Comparison of ENCODE assay signal across 10 cellular contexts in the genomic region with DNA sequence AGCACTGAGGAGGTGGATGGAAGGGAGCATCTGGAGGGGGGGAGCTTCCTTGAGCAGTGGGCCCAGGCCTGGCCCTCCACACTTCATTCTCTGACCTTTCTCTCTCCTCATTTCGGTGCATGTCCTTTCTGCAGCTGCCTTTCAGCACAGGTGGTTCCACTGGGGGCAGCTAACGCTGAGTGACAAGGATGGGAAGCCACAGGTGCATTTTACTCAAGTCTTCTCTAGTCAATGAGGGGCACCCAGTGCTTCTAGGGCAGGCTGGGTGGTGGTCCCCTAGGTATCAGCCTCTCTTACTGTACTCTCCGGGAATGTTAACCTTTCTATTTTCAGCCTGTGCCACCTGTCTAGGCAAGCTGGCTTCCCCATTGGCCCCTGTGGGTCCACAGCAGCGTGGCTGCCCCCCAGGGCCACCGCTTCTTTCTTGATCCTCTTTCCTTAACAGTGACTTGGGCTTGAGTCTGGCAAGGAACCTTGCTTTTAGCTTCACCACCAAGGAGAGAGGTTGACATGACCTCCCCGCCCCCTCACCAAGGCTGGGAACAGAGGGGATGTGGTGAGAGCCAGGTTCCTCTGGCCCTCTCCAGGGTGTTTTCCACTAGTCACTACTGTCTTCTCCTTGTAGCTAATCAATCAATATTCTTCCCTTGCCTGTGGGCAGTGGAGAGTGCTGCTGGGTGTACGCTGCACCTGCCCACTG. TPM values are rescaled to one million over a fixed set of nuclear protein-coding genes. Genes with fewer than 3 reads are reported as not detected.
A peak's percentile ranks its signal among the peaks of the same experiment; 100 is the strongest.
DNase-seq lines count a peak whose midpoint lies in the region; ATAC-seq, FAIRE-seq and TF ChIP-seq lines count a peak whose summit lies in the region.
"Had no signal": no experiment of that assay in that cellular context is flagged by ENCODE, and none has a peak within 500 bp of the region (broad histone marks: within the 10 kb centered on the region; RNA-seq: fewer than 3 reads in every experiment).

No MANE protein-coding gene starts in this region.

- H3K56ac ChIP-seq in H1 (replicated peaks; ENCODE audit: insufficient read length, low read depth, low read length) = no peak overlapping the region

- TF ChIP-seq EP300 in H1 (IDR thresholded peaks at IDR 0.05; ENCODE audit: borderline replicate concordance in 1 of 2, low read depth in 2 of 2, low read length in 2 of 2) = no peak

- no peak for TF ChIP-seq RAD21 in H1 (IDR thresholded peaks at IDR 0.05 in 1 of 2, conservative IDR thresholded peaks at IDR 0.05 in 1 of 2; ENCODE audit: low read depth in 2 of 2, low read length in 2 of 2)

- H3K36me3 ChIP-seq in Panc1 (ENCODE audit: control insufficient read depth, insufficient read depth, low read length) (peaks cover 2% of the 10 kb centered on the region; the same call in 1 of the 2 replicates), H1 (ENCODE audit: control insufficient read depth in 2 of 4, insufficient read depth in 4 of 4, low read length in 3 of 4) (peaks cover 9 to 66% (median 30%) of the 10 kb centered on the region in 4 experiments), psoas muscle (ENCODE audit: insufficient read depth in 1 of 2, low read depth in 1 of 2) (peaks cover 0 to 54% of the 10 kb centered on the region in 2 donors)

- no peak overlapping the region for H3K23ac ChIP-seq in H1 (ENCODE audit: insufficient read length)

- no peak overlapping the region for H2BK20ac ChIP-seq in H1 (ENCODE audit: low read length)

- H3K9me3 ChIP-seq in Panc1 (ENCODE audit: control insufficient read depth, insufficient read depth, low read depth, low read length) (no peaks in the 10 kb centered on the region), H1 (ENCODE audit: insufficient read depth in 2 of 2, low read depth in 1 of 2, low read length in 1 of 2) (no peaks in the 10 kb centered on the region), psoas muscle (no peaks in the 10 kb centered on the region)
- H3K9me3 ChIP-seq: esophagus muscularis mucosa had no signal

- TF ChIP-seq POLR2A in GM12892 (IDR thresholded peaks at IDR 0.05; ENCODE audit: low read depth, low read length) (peak; percentile 44; the same call in 1 of the 2 replicates), H1 (IDR thresholded peaks at IDR 0.05; ENCODE audit: control extremely low read depth in 1 of 2, low read depth in 2 of 2, low read length in 2 of 2) (peak; percentile 45 to 72)

- H3K9ac ChIP-seq in H1 (replicated peaks in 1 of 4; ENCODE audit: extremely low read depth in 1 of 4, low read depth in 3 of 4, low read length in 3 of 4) = no peak overlapping the region

- WGBS in H1 (ENCODE audit: extremely low coverage in 1 of 2, insufficient coverage in 1 of 2, insufficient read length in 1 of 2, insufficient replicate concordance in 2 of 2, low coverage in 1 of 2, low lambda C conversion rate in 2 of 2, missing lambda C conversion rate in 1 of 2), 2 experiments = 93% methylated on average over 7 of the region's 7 CpGs; no CpG with 5 or more reads in 1 of the 2 experiments
- WGBS in psoas muscle, 3 donors = 58 to 75% (median 66%) methylated on average over 7 of the region's 7 CpGs

- in situ Hi-C loops in Panc1 (cut with HindIII; ENCODE audit: low pct_unique_long_range_greater_than_20kb, low sequenced_read_pairs) = no loop called here

- TF ChIP-seq CTCF in Panc1 (IDR thresholded peaks at IDR 0.05) = no peak
- TF ChIP-seq CTCF in H1 (IDR thresholded peaks at IDR 0.05; ENCODE audit: control extremely low read depth in 1 of 3, insufficient read depth in 1 of 3, low read depth in 1 of 3, low read length in 3 of 3) = no peak
- no peak for TF ChIP-seq CTCF in psoas muscle (IDR thresholded peaks at IDR 0.05)

- H3K27me3 ChIP-seq in Panc1 (ENCODE audit: control insufficient read depth, insufficient read depth, low read length) = no peaks in the 10 kb centered on the region
- no peaks in the 10 kb centered on the region for H3K27me3 ChIP-seq in H1 (replicated peaks in 1 of 4; ENCODE audit: control insufficient read depth in 3 of 4, extremely low read depth in 1 of 4, insufficient read depth in 3 of 4, low read length in 3 of 4)
- H3K27me3 ChIP-seq in psoas muscle (ENCODE audit: insufficient read depth in 3 of 3, low read length in 2 of 3) = no peaks in the 10 kb centered on the region
- H3K27me3 ChIP-seq: esophagus muscularis mucosa had no signal

- intact Hi-C loops in Panc1 (cut with micrococcal nuclease; ENCODE audit: unreplicated experiment) = loop anchor here (1.0 kb wide), 1 partner anchor 65 kb away; no protein-coding TSS in a partner anchor
- intact Hi-C loops in psoas muscle (cut with DNase I) = loop anchor here (1.0 to 10.0 kb wide), 4 partner anchors 61 to 369 kb away; no protein-coding TSS in a partner anchor

- no peak overlapping the region for H4K91ac ChIP-seq in H1 (replicated peaks; ENCODE audit: insufficient read length, low read length)

- no peak overlapping the region for H2BK15ac ChIP-seq in H1 (ENCODE audit: low read length)

- no peak overlapping the region for H3K4me2 ChIP-seq in H1 (ENCODE audit: insufficient read depth in 1 of 2, low read depth in 2 of 2, low read length in 2 of 2)

- H2AK5ac ChIP-seq in H1 (ENCODE audit: low read depth, low read length) = no peak overlapping the region

- no peak overlapping the region for H2BK120ac ChIP-seq in H1 (replicated peaks; ENCODE audit: low read depth, low read length)

- no peak overlapping the region; the same call in 1 of the 2 replicates for H2BK5ac ChIP-seq in H1 (ENCODE audit: low read depth, low read length)

- H3K27ac ChIP-seq in Panc1 (ENCODE audit: low read length) = 0 out of 2 replicates have a peak overlapping the region, but pooled peaks have one; percentile 31
- H3K27ac ChIP-seq in H1 (ENCODE audit: low read depth, low read length) = no peak overlapping the region
- H3K27ac ChIP-seq in psoas muscle = no peak overlapping the region

- CTCF ChIA-PET in Panc1 (lab: Charles Lee) (interaction anchor here (0.5 to 5.4 kb wide), 5 partner anchors 10 to 298 kb away, joined by 4 to 72 read pairs (median 6); no protein-coding TSS in a partner anchor), H1 (lab: Charles Lee; ENCODE audit: partially characterized antibody) (interaction anchor here (0.6 to 12.2 kb wide), 32 partner anchors 7 to 403 kb away, joined by 3 to 329 read pairs (median 7); a partner anchor contains a TSS)

- H3K4me1 ChIP-seq in Panc1 (ENCODE audit: control insufficient read depth, insufficient read depth, low read length) = peaks cover 57% of the 10 kb centered on the region
- peaks cover 0 to 22% (median 9%) of the 10 kb centered on the region in 4 experiments; a peak in 6 of 7 replicates for H3K4me1 ChIP-seq in H1 (replicated peaks in 1 of 4; ENCODE audit: control insufficient read depth in 3 of 4, insufficient read depth in 4 of 4, low read length in 3 of 4)
- no peaks in the 10 kb centered on the region for H3K4me1 ChIP-seq in psoas muscle

- no peak overlapping the region for H4K8ac ChIP-seq in H1 (ENCODE audit: extremely low read depth, insufficient read depth, low read length)

- no peak overlapping the region for H2AFZ ChIP-seq in H1 (ENCODE audit: low read length)

- H4K20me1 ChIP-seq in H1 (replicated peaks in 1 of 2; ENCODE audit: control insufficient read depth in 1 of 2, insufficient read depth in 2 of 2, low read length in 2 of 2) = peaks cover 7% of the 10 kb centered on the region in 2 experiments

- no peak overlapping the region for H3K14ac ChIP-seq in H1 (ENCODE audit: insufficient read length)

- DNase-seq in GM12892 (ENCODE audit: insufficient read length) = no peak
- no peak for DNase-seq in Panc1 (ENCODE audit: low read depth, low spot score)
- peak in 1 of 2 experiments; percentile 52 for DNase-seq in H1 (ENCODE audit: low read depth in 1 of 2, low spot score in 2 of 2)
- peak in 1 of 2 donors; percentile 35 for DNase-seq in psoas muscle
- DNase-seq in NCI-H446 treated with DMSO at 0.1 percent for 48 hours (lab: John Stamatoyannopoulos, UW) = no peak
- DNase-seq in hippocampal formation (lab: John Stamatoyannopoulos, UW) = no peak
- no peak for DNase-seq in GM03348 (ENCODE audit: low spot score)
- DNase-seq: NCI-H1105 treated with DMSO at 0.1 percent for 48 hours had no signal

- no peaks in the 10 kb centered on the region for H3K79me2 ChIP-seq in H1 (ENCODE audit: control insufficient read depth in 1 of 2, insufficient read depth in 2 of 2, low read length in 2 of 2)

- POLR2A ChIA-PET in Panc1 (lab: Charles Lee) (no interaction called here), H1 (lab: Charles Lee; ENCODE audit: partially characterized antibody) (interaction anchor here (0.7 to 12.6 kb wide), 37 partner anchors 9 to 379 kb away, joined by 3 to 295 read pairs (median 8); a partner anchor contains a TSS)

- H2BK12ac ChIP-seq in H1 (ENCODE audit: low read depth, low read length) = no peak overlapping the region

- no peak overlapping the region for H3K4ac ChIP-seq in H1 (replicated peaks; ENCODE audit: insufficient read length, low read depth, low read length)

- H3K4me3 ChIP-seq in Panc1 (ENCODE audit: low read depth in 2 of 2, low read length in 2 of 2) (no peak overlapping the region), H1 (ENCODE audit: extremely low read depth in 1 of 4, insufficient read depth in 2 of 4, low read depth in 3 of 4, low read length in 4 of 4) (no peak overlapping the region), psoas muscle (no peak overlapping the region)
- H3K4me3 ChIP-seq: esophagus muscularis mucosa had no signal

- BruUV-seq in Panc1 (replicated peaks; lab: Mats Ljungman, UMichigan) = no TSS peak

- FAIRE-seq in GM12892 (lab: Jason Lieb, UNC) (no peak), H1 (lab: Jason Lieb, UNC) (no peak)
- FAIRE-seq: bronchial epithelial cell had no signal

- no peaks in the 10 kb centered on the region for H3K23me2 ChIP-seq in H1 (ENCODE audit: low read depth, low read length)

- no peak overlapping the region for H3K18ac ChIP-seq in H1 (ENCODE audit: extremely low read depth, low read length)

- H3K79me1 ChIP-seq in H1 (ENCODE audit: low read depth, low read length) = no peaks in the 10 kb centered on the region

- H4K5ac ChIP-seq in H1 (ENCODE audit: insufficient read length, low read depth, low read length) = no peak overlapping the region

- ATAC-seq in Panc1 = no peak
- ATAC-seq in psoas muscle = peak; percentile 8 to 23 (median 16)

RNA-seq across cellular contexts. Expression of a gene that starts 43.2 kb away (rescaled TPM):
- 88.9 TPM for polyA plus RNA-seq in GM12892 (2012; ENCODE audit: missing spikeins)
- total RNA-seq in Panc1 (2021; ENCODE audit: unreplicated experiment) = 120 TPM
- 184 TPM for polyA plus RNA-seq in Panc1 (2012; ENCODE audit: insufficient read length)
- 226 and 230 TPM in 2 replicates for total RNA-seq in H1 (2021; fragmentation: NEBNext Ultra II Directional; extraction: Animal tissue kit (Norgen Biotek cat#: 25700))
- polyA plus RNA-seq in H1 (2011; rRNA removed) = 47.1 and 55.6 TPM in 2 replicates
- 88.6 TPM for polyA plus RNA-seq in H1 (2011; cell fraction: cytosol; rRNA removed)
- polyA plus RNA-seq in H1 (2011; cell fraction: nucleus; rRNA removed) = 95.0 TPM
- polyA plus RNA-seq in H1 (2012, experiment 1 of 2) = 158 to 225 TPM (median 175 TPM) in 4 replicates
- polyA plus RNA-seq in H1 (2012, experiment 2 of 2) = 92.7 TPM
- polyA plus RNA-seq in H1 (2013, experiment 1 of 2) = 125 TPM
- 123 TPM for polyA plus RNA-seq in H1 (2013, experiment 2 of 2)
- 131 and 147 TPM in 2 replicates for polyA minus RNA-seq in H1 (2011; rRNA and poly(A)+ RNA removed)
- polyA minus RNA-seq in H1 (2011; cell fraction: cytosol; rRNA and poly(A)+ RNA removed) = 73.1 TPM
- 73.2 TPM for polyA minus RNA-seq in H1 (2011; cell fraction: nucleus; rRNA and poly(A)+ RNA removed)
- total RNA-seq in psoas muscle = 10 to 100 TPM; 36.9 to 90.2 (median 72.4) TPM
- polyA plus RNA-seq in psoas muscle = 100 to 1,000 TPM in 1 of 3 donors, 10 to 100 TPM in 2; 43.0 to 114 (median 90.9) TPM

RNA-seq across cellular contexts. Expression of a gene that starts 43.5 kb away (rescaled TPM):
- polyA plus RNA-seq in GM12892 (2012; ENCODE audit: missing spikeins) = 54.6 TPM
- 55.4 TPM for total RNA-seq in Panc1 (2021; ENCODE audit: unreplicated experiment)
- polyA plus RNA-seq in Panc1 (2012; ENCODE audit: insufficient read length) = 25.8 TPM
- total RNA-seq in H1 (2021; fragmentation: NEBNext Ultra II Directional; extraction: Animal tissue kit (Norgen Biotek cat#: 25700)) = 65.7 and 68.3 TPM in 2 replicates
- polyA plus RNA-seq in H1 (2011; rRNA removed) = 22.4 and 43.8 TPM in 2 replicates
- polyA plus RNA-seq in H1 (2011; cell fraction: cytosol; rRNA removed) = 46.4 TPM
- 33.6 TPM for polyA plus RNA-seq in H1 (2011; cell fraction: nucleus; rRNA removed)
- polyA plus RNA-seq in H1 (2012, experiment 1 of 2) = 32.9 to 54.0 TPM (median 40.1 TPM) in 4 replicates
- 5.2 TPM for polyA plus RNA-seq in H1 (2012, experiment 2 of 2)
- 23.7 TPM for polyA plus RNA-seq in H1 (2013, experiment 1 of 2)
- polyA plus RNA-seq in H1 (2013, experiment 2 of 2) = 20.8 TPM
- 52.7 and 60.1 TPM in 2 replicates for polyA minus RNA-seq in H1 (2011; rRNA and poly(A)+ RNA removed)
- 42.5 TPM for polyA minus RNA-seq in H1 (2011; cell fraction: cytosol; rRNA and poly(A)+ RNA removed)
- 53.5 TPM for polyA minus RNA-seq in H1 (2011; cell fraction: nucleus; rRNA and poly(A)+ RNA removed)
- 10 to 100 TPM in 3 of 4 donors, 1 to 10 TPM in 1; 9.7 to 18.1 (median 12.9) TPM for total RNA-seq in psoas muscle
- polyA plus RNA-seq in psoas muscle = 1 to 10 TPM; 3.9 to 7.7 (median 4.5) TPM
